ENCODE assay signal across 10 cellular contexts in the genomic region with DNA sequence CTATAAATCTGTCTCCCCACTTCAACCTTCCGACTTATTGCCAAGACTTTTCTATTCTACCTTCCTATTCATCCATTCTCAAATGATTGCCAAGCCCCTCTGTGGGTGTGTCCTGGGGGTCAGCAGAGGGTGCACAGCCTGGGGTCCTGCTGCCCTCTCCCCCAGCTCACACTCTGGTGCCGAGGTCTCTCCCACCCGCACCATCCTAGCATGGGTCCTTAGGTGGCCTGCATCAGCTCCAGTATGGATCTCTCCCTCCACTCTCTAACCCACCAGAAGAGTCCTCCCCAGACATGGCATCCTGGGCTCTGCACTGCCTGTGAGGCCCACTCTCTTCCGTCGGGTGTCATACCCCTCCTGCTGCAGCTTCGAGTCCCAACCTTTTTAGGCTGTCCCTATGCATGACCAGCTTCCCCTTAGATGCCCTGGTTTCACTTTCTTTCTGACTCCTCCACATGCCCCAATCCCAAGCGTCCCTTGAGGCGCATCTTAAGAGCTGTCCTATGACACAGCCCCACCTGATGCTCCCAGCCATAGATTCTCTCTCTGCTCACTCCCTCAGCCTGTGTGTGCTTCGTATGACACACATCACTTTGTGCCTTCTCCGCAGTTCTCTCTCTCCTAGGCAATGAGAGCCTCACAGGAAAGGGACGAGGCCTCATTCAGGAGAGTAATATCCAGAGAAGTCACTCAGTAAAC. TPM values are rescaled to one million over a fixed set of nuclear protein-coding genes. Genes with fewer than 3 reads are reported as not detected.
DNase-seq lines count a peak whose midpoint lies in the region; ATAC-seq, FAIRE-seq and TF ChIP-seq lines count a peak whose summit lies in the region.
"Had no signal": no experiment of that assay in that cellular context is flagged by ENCODE, and none has a peak within 500 bp of the region (broad histone marks: within the 10 kb centered on the region; RNA-seq: fewer than 3 reads in every experiment).

No MANE protein-coding gene starts in this region.

- intact Hi-C loops in pancreas (cut with DNase I) = no loop called here

- no peak overlapping the region for H3K4me3 ChIP-seq in pancreas

- ATAC-seq in HG03196 (IDR thresholded peaks at IDR 0.05; ENCODE audit: unreplicated experiment) = peak; percentile 47
- peak; percentile 3 to 13 (median 7) for ATAC-seq in pancreas

- H3K4me1 ChIP-seq in pancreas = peaks cover 32 to 56% (median 38%) of the 10 kb centered on the region in 3 donors

- no peaks in the 10 kb centered on the region for H3K9me3 ChIP-seq in pancreas

- H3K27me3 ChIP-seq in pancreas = no peaks in the 10 kb centered on the region

- peaks cover 0 to 23% (median 6%) of the 10 kb centered on the region in 3 donors for H3K36me3 ChIP-seq in pancreas

- DNase-seq in GM10266 (ENCODE audit: extremely low spot score) = peak; percentile 24
- no peak for DNase-seq in caudate nucleus (lab: John Stamatoyannopoulos, UW)
- peak in 1 of 6 donors; percentile 29 for DNase-seq in pancreas
- no peak for DNase-seq in activated effector memory CD4-positive, alpha-beta T cell treated with Interleukin-2 at 50 U/mL for 16 hours
- DNase-seq in stimulated activated CD4-positive, alpha-beta T cell treated with anti-CD3 and anti-CD28 coated beads, Interleukin-15, amount 100 ng/mL, for 24 hours = no peak
- no peak for DNase-seq in erythroblast (lab: John Stamatoyannopoulos, UW)
- DNase-seq in dedifferentiated amniotic fluid mesenchymal stem cell (ENCODE audit: extremely low spot score) = no peak
- DNase-seq: NCI-H146; stimulated activated CD8-positive, alpha-beta memory T cell treated with anti-CD3 and anti-CD28 coated beads, Interleukin-4, amount 100 ng/mL, for 48 hours had no signal

- 86% methylated on average over 11 of the region's 11 CpGs for WGBS in pancreas, 2 donors

- no peak for TF ChIP-seq POLR2A in erythroblast (IDR thresholded peaks at IDR 0.05; ENCODE audit: low read length)

- TF ChIP-seq CTCF in GM10266 (IDR thresholded peaks at IDR 0.05; ENCODE audit: control insufficient read depth, insufficient read depth, low read depth, missing control alignments) = no peak
- no peak for TF ChIP-seq CTCF in pancreas (IDR thresholded peaks at IDR 0.05)

- FAIRE-seq in pancreas (lab: Jason Lieb, UNC) = no peak

- H3K27ac ChIP-seq in caudate nucleus (ENCODE audit: low read depth, low read length) (peak overlapping the region; percentile 52), pancreas (peak overlapping the region; percentile 71 to 83 (median 72))

RNA-seq across cellular contexts. Expression of a gene that starts 43.9 kb away (rescaled TPM):
- 10 to 100 TPM; 24.7 to 38.8 (median 33.6) TPM for total RNA-seq in pancreas
- polyA plus RNA-seq in pancreas = 10 to 100 TPM; 16.5 to 21.8 TPM

RNA-seq across cellular contexts. Expression of a gene that starts 46.9 kb away (rescaled TPM):
- total RNA-seq in pancreas = 10 to 100 TPM; 14.0 to 29.7 (median 16.7) TPM
- 10 to 100 TPM; 10.7 to 25.7 TPM for polyA plus RNA-seq in pancreas

RNA-seq across cellular contexts. Expression of a gene that starts 52.2 kb away (rescaled TPM):
- total RNA-seq in pancreas = 10 to 100 TPM in 3 of 6 donors, 1 to 10 TPM in 3; 8.4 to 11.9 (median 10.2) TPM
- 10 to 100 TPM; 10.8 to 20.9 TPM for polyA plus RNA-seq in pancreas
